In genomic region chr7:27367179-27367929, GRCh38 we compare ENCODE assay signal across 1 cellular context.
TF ChIP-seq lines count a peak whose summit lies in the region.

No MANE protein-coding gene starts in this region.

TF ChIP-seq in IMR-90, 13 proteins besides CTCF, POLR2A, EP300 and RAD21 (continued from another document):
- TF ChIP-seq SMC3 (IDR thresholded peaks at IDR 0.05; ENCODE audit: low read depth, low read length) (no peak), ELK1 (IDR thresholded peaks at IDR 0.05; ENCODE audit: borderline replicate concordance, low read depth, low read length) (no peak), MAFK (IDR thresholded peaks at IDR 0.05; ENCODE audit: low read depth, low read length) (no peak), NFE2L2 (IDR thresholded peaks at IDR 0.05; ENCODE audit: low read depth, low read length) (no peak), RFX5 (IDR thresholded peaks at IDR 0.05; ENCODE audit: low read depth, low read length) (no peak), CHD1 (IDR thresholded peaks at IDR 0.05; ENCODE audit: low read depth, low read length) (no peak), MAZ (IDR thresholded peaks at IDR 0.05; ENCODE audit: borderline replicate concordance, low read depth, low read length) (no peak)
TF ChIP-seq in IMR-90: peak in this region for 0.
